In the genomic region with DNA sequence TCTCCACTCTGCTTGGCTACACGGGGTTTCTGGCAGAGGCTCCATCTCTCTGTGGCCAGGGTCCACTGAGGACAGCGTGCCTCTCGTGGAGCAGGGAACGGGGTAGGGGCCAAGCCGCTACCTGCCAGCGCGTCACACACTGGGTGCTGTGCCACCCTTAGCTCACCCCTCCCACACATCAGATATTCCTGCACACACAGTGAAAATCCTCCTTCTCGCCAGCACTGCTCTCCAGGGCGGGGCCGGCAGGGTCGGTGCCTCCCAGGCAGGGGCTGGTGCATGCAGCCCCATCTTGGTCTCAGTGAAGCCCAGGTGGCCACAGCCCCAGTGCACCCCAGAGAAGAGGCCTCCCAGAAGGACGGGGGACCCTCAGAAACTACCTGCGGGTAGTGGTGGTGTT, we compare ENCODE assay signal across 1 cellular context.
TF ChIP-seq lines count a peak whose summit lies in the region.

No MANE protein-coding gene starts in this region.

TF ChIP-seq in H1, 55 proteins besides CTCF, POLR2A, EP300 and RAD21:
- no peak for TF ChIP-seq MAFK (IDR thresholded peaks at IDR 0.05; ENCODE audit: low read depth, low read length)
- no peak for TF ChIP-seq POLR2AphosphoS5 (IDR thresholded peaks at IDR 0.05; ENCODE audit: low read depth, low read length)
- no peak for TF ChIP-seq FOSL1 (IDR thresholded peaks at IDR 0.05; ENCODE audit: insufficient read depth, low read depth, low read length)
- TF ChIP-seq SIRT6 (IDR thresholded peaks at IDR 0.05; ENCODE audit: low read length), result no peak
- TF ChIP-seq ASH2L (IDR thresholded peaks at IDR 0.05; ENCODE audit: low read length), result no peak
- TF ChIP-seq ZNF274 (IDR thresholded peaks at IDR 0.05; ENCODE audit: borderline replicate concordance, extremely low read depth, low read length), result no peak
- no peak for TF ChIP-seq TEAD4 (IDR thresholded peaks at IDR 0.05; ENCODE audit: low read depth, low read length)
- TF ChIP-seq RBBP5 (IDR thresholded peaks at IDR 0.05; ENCODE audit: borderline replicate concordance, low read depth, low read length), result no peak
- no peak for TF ChIP-seq KDM5A (IDR thresholded peaks at IDR 0.05; ENCODE audit: low read length)
TF ChIP-seq in H1: peak in this region for 0.
